ENCODE assay signal across 14 cellular contexts in genomic region chr1:242886137-242886536, GRCh38.
A peak's percentile ranks its signal among the peaks of the same experiment; 100 is the strongest.
DNase-seq lines count a peak whose midpoint lies in the region; ATAC-seq, FAIRE-seq and TF ChIP-seq lines count a peak whose summit lies in the region.
"Had no signal": no experiment of that assay in that cellular context is flagged by ENCODE, and none has a peak within 500 bp of the region (broad histone marks: within the 10 kb centered on the region; RNA-seq: fewer than 3 reads in every experiment).

No MANE protein-coding gene starts in this region.

- no peaks in the 10 kb centered on the region for H3K9me2 ChIP-seq in PC-9 (ENCODE audit: insufficient read depth)

- H3K4me2 ChIP-seq in PC-9: no peak overlapping the region

- H3K27me3 ChIP-seq in PC-9 (ENCODE audit: insufficient read depth, low read depth): no peaks in the 10 kb centered on the region; the same call in 1 of the 2 replicates

- intact Hi-C loops in kidney (cut with DNase I): no loop called here
- intact Hi-C loops in PC-9 (cut with micrococcal nuclease; ENCODE audit: unreplicated experiment): no loop called here

- H3K36me3 ChIP-seq in kidney (ENCODE audit: control insufficient read depth in 1 of 2, insufficient read depth in 2 of 2, low read length in 2 of 2) (no peaks in the 10 kb centered on the region), PC-9 (ENCODE audit: low read depth) (no peaks in the 10 kb centered on the region)

- FAIRE-seq in GM18507 (lab: Jason Lieb, UNC): peak; percentile 77
- FAIRE-seq in kidney (lab: Jason Lieb, UNC): no peak

- peak; percentile 8 for DNase-seq in GM18507 (ENCODE audit: extremely low spot score, insufficient read length, low read depth)
- DNase-seq in HT-29 (ENCODE audit: low spot score): peak; percentile 31
- no peak for DNase-seq in GM19240 (ENCODE audit: insufficient read length, low spot score)
- DNase-seq in kidney: no peak
- no peak for DNase-seq in foreskin melanocyte
- no peak for DNase-seq in PC-9
- DNase-seq: activated CD8-positive, alpha-beta T cell treated with anti-CD3 and anti-CD28 coated beads for 36 hours; activated naive CD4-positive, alpha-beta T cell treated with anti-CD3 and anti-CD28 coated beads, Interleukin-2, amount 50 U/mL, for 16 hours; posterior cingulate gyrus; stimulated activated CD4-positive, alpha-beta T cell treated with anti-CD3 and anti-CD28 coated beads, Interleukin-1b, Interleukin-23, amount 100 ng/mL, for 48 hours; T-helper 1 cell had no signal

- H3K4me1 ChIP-seq in kidney (ENCODE audit: control insufficient read depth in 1 of 2, insufficient read depth in 1 of 2, low read depth in 1 of 2, low read length in 2 of 2) (no peaks in the 10 kb centered on the region), PC-9 (replicated peaks; ENCODE audit: insufficient read depth) (no peaks in the 10 kb centered on the region)

- H3K79me2 ChIP-seq in PC-9 (ENCODE audit: low read depth): no peaks in the 10 kb centered on the region

- ATAC-seq in GM19468 (IDR thresholded peaks at IDR 0.05; ENCODE audit: extremely low read depth, unreplicated experiment) (peak; percentile 79), HG02981 (IDR thresholded peaks at IDR 0.05; ENCODE audit: unreplicated experiment) (peak; percentile 95)
- ATAC-seq: activated CD8-positive, alpha-beta T cell treated with anti-CD3 and anti-CD28 coated beads for 36 hours; stimulated activated memory B cell treated with anti-CD40 and anti-IgM and Interleukin-4, amounts not matched to agents 10 μg/mL and 1 μg/mL and 100 μg/mL, for 72 hours had no signal

- H4K20me1 ChIP-seq in PC-9 (ENCODE audit: insufficient read depth): no peaks in the 10 kb centered on the region

- POLR2A ChIA-PET in PC-9 (lab: Charles Lee; ENCODE audit: unreplicated experiment): no interaction called here

- H3K4me3 ChIP-seq in kidney (ENCODE audit: low read length in 2 of 2): no peak overlapping the region
- H3K4me3 ChIP-seq in PC-9: no peak overlapping the region

- no peak overlapping the region for H3K9ac ChIP-seq in kidney (ENCODE audit: low read length in 2 of 2)

- no peak for TF ChIP-seq CTCF in kidney (IDR thresholded peaks at IDR 0.05; ENCODE audit: borderline replicate concordance, extremely low read depth, insufficient read depth)
- TF ChIP-seq CTCF in PC-9 (conservative IDR thresholded peaks at IDR 0.05): no peak

- CTCF ChIA-PET in PC-9 (lab: Charles Lee): no interaction called here

- H3F3A ChIP-seq in PC-9 (ENCODE audit: insufficient read depth, low read depth): no peaks in the 10 kb centered on the region

- no TSS peak for BruUV-seq in PC-9 (replicated peaks; lab: Mats Ljungman, UMichigan)

- H2AFZ ChIP-seq in PC-9: no peak overlapping the region

- no peaks in the 10 kb centered on the region for H3K9me3 ChIP-seq in kidney (ENCODE audit: control insufficient read depth in 1 of 2, low read length in 2 of 2)
- H3K9me3 ChIP-seq in PC-9 (ENCODE audit: insufficient read depth, low read depth): no peaks in the 10 kb centered on the region

- H3K27ac ChIP-seq in kidney (ENCODE audit: low read depth in 2 of 2, low read length in 2 of 2) (no peak overlapping the region), PC-9 (no peak overlapping the region)

Comparison
In these comparisons a context has a peak if more than half of its experiments do, and no peak if none do; other contexts are left out.
1. DNase-seq: peak in GM18507 (single experiment) and HT-29 (single experiment); none in GM19240 (single experiment), kidney (single experiment), foreskin melanocyte (single experiment) and PC-9 (0 of 2).